In the genomic region with DNA sequence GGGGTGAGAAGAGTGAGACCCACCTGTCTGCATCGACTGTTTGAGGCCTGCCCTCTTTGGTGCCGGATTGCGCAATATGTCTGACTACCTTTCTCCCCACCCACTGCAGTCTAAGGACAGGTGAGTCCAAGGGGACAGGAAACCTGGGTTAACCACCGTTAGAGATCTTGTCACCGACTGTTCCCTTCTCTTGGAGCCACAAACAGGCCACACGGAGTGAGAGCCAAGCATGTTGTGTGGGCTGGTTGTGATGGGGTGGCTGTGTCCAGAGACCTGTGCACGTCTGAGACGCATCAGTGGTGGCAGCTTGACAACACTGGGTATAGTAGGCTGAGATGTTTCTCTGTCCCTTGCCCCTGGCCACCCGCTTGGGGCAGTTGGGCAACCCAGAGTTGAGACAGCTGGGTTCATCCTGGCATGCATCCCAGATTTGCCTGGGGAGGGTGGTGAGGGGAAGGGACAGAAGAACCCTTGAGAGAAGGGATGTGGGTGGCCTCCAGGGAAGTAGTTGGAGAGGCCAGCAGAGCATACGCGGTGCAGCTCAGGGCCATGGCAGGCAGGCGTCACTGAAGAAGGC, we compare ENCODE assay signal across 8 cellular contexts. TPM values are rescaled to one million over a fixed set of nuclear protein-coding genes. Genes with fewer than 3 reads are reported as not detected.
DNase-seq lines count a peak whose midpoint lies in the region; ATAC-seq lines count a peak whose summit lies in the region.

No MANE protein-coding gene starts in this region.

- no peaks in the 10 kb centered on the region for H3K4me1 ChIP-seq in Karpas-422 (ENCODE audit: low read length)

- peaks cover 67% of the 10 kb centered on the region for H3K4me1 Mint-ChIP-seq in stimulated activated naive CD8-positive, alpha-beta T cell treated with anti-CD3 and anti-CD28 coated beads, Interleukin-15, amount 100 ng/mL, for 72 hours
- peaks cover 74% of the 10 kb centered on the region for H3K4me1 Mint-ChIP-seq in central memory CD8-positive, alpha-beta T cell

- H3K79me2 ChIP-seq in Karpas-422 (ENCODE audit: low read length): no peaks in the 10 kb centered on the region

- no peak overlapping the region for H3K4me2 ChIP-seq in Karpas-422 (ENCODE audit: low read depth, low read length, poor library complexity, severe bottlenecking)

- no peak overlapping the region for H3K4me3 Mint-ChIP-seq in stimulated activated naive CD8-positive, alpha-beta T cell treated with anti-CD3 and anti-CD28 coated beads, Interleukin-15, amount 100 ng/mL, for 72 hours
- H3K4me3 Mint-ChIP-seq in central memory CD8-positive, alpha-beta T cell: no peak overlapping the region

- no peaks in the 10 kb centered on the region for H3K9me2 ChIP-seq in Karpas-422 (replicated peaks; ENCODE audit: insufficient read depth, low read length)

- no peaks in the 10 kb centered on the region for H3K9me3 Mint-ChIP-seq in stimulated activated naive CD8-positive, alpha-beta T cell treated with anti-CD3 and anti-CD28 coated beads, Interleukin-15, amount 100 ng/mL, for 72 hours
- H3K9me3 Mint-ChIP-seq in central memory CD8-positive, alpha-beta T cell: no peaks in the 10 kb centered on the region

- no peak for DNase-seq in stimulated activated naive CD8-positive, alpha-beta T cell treated with anti-CD3 and anti-CD28 coated beads, Interleukin-15, amount 100 ng/mL, for 72 hours
- no peak for DNase-seq in stimulated activated naive CD8-positive, alpha-beta T cell treated with anti-CD3 and anti-CD28 coated beads, Interleukin-15, Interleukin-2, amounts not matched to agents 100 U/mL and 50 U/mL, for 24 hours
- DNase-seq in central memory CD8-positive, alpha-beta T cell (ENCODE audit: low spot score in 2 of 2): no peak
- DNase-seq in midbrain (lab: John Stamatoyannopoulos, UW): peak; percentile 95
- no peak for DNase-seq in Karpas-422
- no peak for DNase-seq in UCSD-AML1 (lab: John Stamatoyannopoulos, UW; ENCODE audit: unreplicated experiment)
- DNase-seq in activated CD4-positive, alpha-beta T cell treated with anti-CD3 and anti-CD28 coated beads for 48 hours: no peak

- H3K9me3 ChIP-seq in Karpas-422 (ENCODE audit: low read length): no peaks in the 10 kb centered on the region

- peaks cover 45% of the 10 kb centered on the region for H4K20me1 ChIP-seq in Karpas-422 (ENCODE audit: insufficient read depth, low read depth, low read length)

- no peak overlapping the region for H3K27ac ChIP-seq in Karpas-422 (ENCODE audit: low read length)

- no peak overlapping the region for H3K9ac ChIP-seq in Karpas-422 (ENCODE audit: low read length)

- H3K27me3 Mint-ChIP-seq in stimulated activated naive CD8-positive, alpha-beta T cell treated with anti-CD3 and anti-CD28 coated beads, Interleukin-15, amount 100 ng/mL, for 72 hours: no peaks in the 10 kb centered on the region
- H3K27me3 Mint-ChIP-seq in central memory CD8-positive, alpha-beta T cell: no peaks in the 10 kb centered on the region

- H3K36me3 Mint-ChIP-seq in central memory CD8-positive, alpha-beta T cell (ENCODE audit: insufficient read depth): peaks cover 1% of the 10 kb centered on the region

- peak; percentile 18 for ATAC-seq in stimulated activated naive CD8-positive, alpha-beta T cell treated with anti-CD3 and anti-CD28 coated beads, Interleukin-15, amount 100 ng/mL, for 72 hours
- no peak for ATAC-seq in stimulated activated naive CD8-positive, alpha-beta T cell treated with anti-CD3 and anti-CD28 coated beads, Interleukin-15, Interleukin-2, amounts not matched to agents 100 U/mL and 50 U/mL, for 24 hours
- ATAC-seq in central memory CD8-positive, alpha-beta T cell (replicated peaks; ENCODE audit: extremely low read depth, poor library complexity, severe bottlenecking): no peak
- no peak for ATAC-seq in GM18519 (IDR thresholded peaks at IDR 0.05; ENCODE audit: low FRiP score, unreplicated experiment)

- no peak overlapping the region for H3K4me3 ChIP-seq in Karpas-422 (ENCODE audit: low read length)

- 0 out of 2 replicates have a peak, but pooled peaks cover 2% of the 10 kb centered on the region for H3K27me3 ChIP-seq in Karpas-422 (ENCODE audit: low read length)

- peak overlapping the region in 1 of 2 donors; percentile 56 for H3K27ac Mint-ChIP-seq in stimulated activated naive CD8-positive, alpha-beta T cell treated with anti-CD3 and anti-CD28 coated beads, Interleukin-15, amount 100 ng/mL, for 72 hours
- peak overlapping the region; percentile 58 for H3K27ac Mint-ChIP-seq in central memory CD8-positive, alpha-beta T cell (ENCODE audit: low read depth)

- H3K36me3 ChIP-seq in Karpas-422 (ENCODE audit: insufficient read depth, low read length): no peaks in the 10 kb centered on the region

- no peak overlapping the region for H2AFZ ChIP-seq in Karpas-422 (ENCODE audit: low read length)

RNA-seq across cellular contexts. Expression of a gene that starts 21.4 kb away (rescaled TPM):
- total RNA-seq in Karpas-422 (2014; rRNA removed; shearing (Covaris generic); ENCODE audit: low replicate concordance): 44.1 and 49.3 TPM in 2 replicates
